ENCODE assay signal across 1 cellular context in genomic region chr1:228364068-228364705, GRCh38.
TF ChIP-seq lines count a peak whose summit lies in the region.

No MANE protein-coding gene starts in this region.

TF ChIP-seq in HepG2, 621 proteins besides CTCF, POLR2A, EP300 and RAD21:
- TF ChIP-seq SNAPC2 (CRISPR knock-in tag; IDR thresholded peaks at IDR 0.05) (no peak), ZIK1 (CRISPR knock-in tag; IDR thresholded peaks at IDR 0.05; ENCODE audit: borderline replicate concordance, low read depth) (no peak), ZC3H4 (CRISPR knock-in tag; IDR thresholded peaks at IDR 0.05; ENCODE audit: borderline replicate concordance) (no peak), POLR2AphosphoS5 (IDR thresholded peaks at IDR 0.05; ENCODE audit: low read depth, low read length) (no peak), SRF (IDR thresholded peaks at IDR 0.05; ENCODE audit: low read depth, low read length) (no peak), ZBTB4 (CRISPR knock-in tag; IDR thresholded peaks at IDR 0.05; ENCODE audit: borderline replicate concordance) (no peak), ZNF75D (CRISPR knock-in tag; IDR thresholded peaks at IDR 0.05; ENCODE audit: borderline replicate concordance) (no peak), ZNF619 (CRISPR knock-in tag; IDR thresholded peaks at IDR 0.05) (no peak), ELF1 (CRISPR knock-in tag; IDR thresholded peaks at IDR 0.05) (no peak), ZNF446 (CRISPR knock-in tag; IDR thresholded peaks at IDR 0.05) (no peak), RARG (CRISPR knock-in tag; IDR thresholded peaks at IDR 0.05; ENCODE audit: low read depth) (no peak)
- TF ChIP-seq, protein P1, sequence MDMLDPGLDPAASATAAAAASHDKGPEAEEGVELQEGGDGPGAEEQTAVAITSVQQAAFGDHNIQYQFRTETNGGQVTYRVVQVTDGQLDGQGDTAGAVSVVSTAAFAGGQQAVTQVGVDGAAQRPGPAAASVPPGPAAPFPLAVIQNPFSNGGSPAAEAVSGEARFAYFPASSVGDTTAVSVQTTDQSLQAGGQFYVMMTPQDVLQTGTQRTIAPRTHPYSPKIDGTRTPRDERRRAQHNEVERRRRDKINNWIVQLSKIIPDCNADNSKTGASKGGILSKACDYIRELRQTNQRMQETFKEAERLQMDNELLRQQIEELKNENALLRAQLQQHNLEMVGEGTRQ (IDR thresholded peaks at IDR 0.05; ENCODE audit: low read depth, low read length), result no peak
- TF ChIP-seq, protein P1 (CRISPR knock-in tag; IDR thresholded peaks at IDR 0.05; ENCODE audit: borderline replicate concordance), result no peak
- TF ChIP-seq, protein P2, sequence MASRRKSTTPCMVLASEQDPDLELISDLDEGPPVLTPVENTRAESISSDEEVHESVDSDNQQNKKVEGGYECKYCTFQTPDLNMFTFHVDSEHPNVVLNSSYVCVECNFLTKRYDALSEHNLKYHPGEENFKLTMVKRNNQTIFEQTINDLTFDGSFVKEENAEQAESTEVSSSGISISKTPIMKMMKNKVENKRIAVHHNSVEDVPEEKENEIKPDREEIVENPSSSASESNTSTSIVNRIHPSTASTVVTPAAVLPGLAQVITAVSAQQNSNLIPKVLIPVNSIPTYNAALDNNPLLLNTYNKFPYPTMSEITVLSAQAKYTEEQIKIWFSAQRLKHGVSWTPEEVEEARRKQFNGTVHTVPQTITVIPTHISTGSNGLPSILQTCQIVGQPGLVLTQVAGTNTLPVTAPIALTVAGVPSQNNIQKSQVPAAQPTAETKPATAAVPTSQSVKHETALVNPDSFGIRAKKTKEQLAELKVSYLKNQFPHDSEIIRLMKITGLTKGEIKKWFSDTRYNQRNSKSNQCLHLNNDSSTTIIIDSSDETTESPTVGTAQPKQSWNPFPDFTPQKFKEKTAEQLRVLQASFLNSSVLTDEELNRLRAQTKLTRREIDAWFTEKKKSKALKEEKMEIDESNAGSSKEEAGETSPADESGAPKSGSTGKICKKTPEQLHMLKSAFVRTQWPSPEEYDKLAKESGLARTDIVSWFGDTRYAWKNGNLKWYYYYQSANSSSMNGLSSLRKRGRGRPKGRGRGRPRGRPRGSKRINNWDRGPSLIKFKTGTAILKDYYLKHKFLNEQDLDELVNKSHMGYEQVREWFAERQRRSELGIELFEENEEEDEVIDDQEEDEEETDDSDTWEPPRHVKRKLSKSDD (CRISPR knock-in tag; IDR thresholded peaks at IDR 0.05; ENCODE audit: low read depth), result no peak
- TF ChIP-seq, protein P3, sequence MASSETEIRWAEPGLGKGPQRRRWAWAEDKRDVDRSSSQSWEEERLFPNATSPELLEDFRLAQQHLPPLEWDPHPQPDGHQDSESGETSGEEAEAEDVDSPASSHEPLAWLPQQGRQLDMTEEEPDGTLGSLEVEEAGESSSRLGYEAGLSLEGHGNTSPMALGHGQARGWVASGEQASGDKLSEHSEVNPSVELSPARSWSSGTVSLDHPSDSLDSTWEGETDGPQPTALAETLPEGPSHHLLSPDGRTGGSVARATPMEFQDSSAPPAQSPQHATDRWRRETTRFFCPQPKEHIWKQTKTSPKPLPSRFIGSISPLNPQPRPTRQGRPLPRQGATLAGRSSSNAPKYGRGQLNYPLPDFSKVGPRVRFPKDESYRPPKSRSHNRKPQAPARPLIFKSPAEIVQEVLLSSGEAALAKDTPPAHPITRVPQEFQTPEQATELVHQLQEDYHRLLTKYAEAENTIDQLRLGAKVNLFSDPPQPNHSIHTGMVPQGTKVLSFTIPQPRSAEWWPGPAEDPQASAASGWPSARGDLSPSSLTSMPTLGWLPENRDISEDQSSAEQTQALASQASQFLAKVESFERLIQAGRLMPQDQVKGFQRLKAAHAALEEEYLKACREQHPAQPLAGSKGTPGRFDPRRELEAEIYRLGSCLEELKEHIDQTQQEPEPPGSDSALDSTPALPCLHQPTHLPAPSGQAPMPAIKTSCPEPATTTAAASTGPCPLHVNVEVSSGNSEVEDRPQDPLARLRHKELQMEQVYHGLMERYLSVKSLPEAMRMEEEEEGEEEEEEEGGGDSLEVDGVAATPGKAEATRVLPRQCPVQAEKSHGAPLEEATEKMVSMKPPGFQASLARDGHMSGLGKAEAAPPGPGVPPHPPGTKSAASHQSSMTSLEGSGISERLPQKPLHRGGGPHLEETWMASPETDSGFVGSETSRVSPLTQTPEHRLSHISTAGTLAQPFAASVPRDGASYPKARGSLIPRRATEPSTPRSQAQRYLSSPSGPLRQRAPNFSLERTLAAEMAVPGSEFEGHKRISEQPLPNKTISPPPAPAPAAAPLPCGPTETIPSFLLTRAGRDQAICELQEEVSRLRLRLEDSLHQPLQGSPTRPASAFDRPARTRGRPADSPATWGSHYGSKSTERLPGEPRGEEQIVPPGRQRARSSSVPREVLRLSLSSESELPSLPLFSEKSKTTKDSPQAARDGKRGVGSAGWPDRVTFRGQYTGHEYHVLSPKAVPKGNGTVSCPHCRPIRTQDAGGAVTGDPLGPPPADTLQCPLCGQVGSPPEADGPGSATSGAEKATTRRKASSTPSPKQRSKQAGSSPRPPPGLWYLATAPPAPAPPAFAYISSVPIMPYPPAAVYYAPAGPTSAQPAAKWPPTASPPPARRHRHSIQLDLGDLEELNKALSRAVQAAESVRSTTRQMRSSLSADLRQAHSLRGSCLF (CRISPR knock-in tag; IDR thresholded peaks at IDR 0.05; ENCODE audit: borderline replicate concordance), result no peak
TF ChIP-seq in HepG2: peak in this region for 0.
